ENCODE assay signal across 10 cellular contexts in the genomic region with DNA sequence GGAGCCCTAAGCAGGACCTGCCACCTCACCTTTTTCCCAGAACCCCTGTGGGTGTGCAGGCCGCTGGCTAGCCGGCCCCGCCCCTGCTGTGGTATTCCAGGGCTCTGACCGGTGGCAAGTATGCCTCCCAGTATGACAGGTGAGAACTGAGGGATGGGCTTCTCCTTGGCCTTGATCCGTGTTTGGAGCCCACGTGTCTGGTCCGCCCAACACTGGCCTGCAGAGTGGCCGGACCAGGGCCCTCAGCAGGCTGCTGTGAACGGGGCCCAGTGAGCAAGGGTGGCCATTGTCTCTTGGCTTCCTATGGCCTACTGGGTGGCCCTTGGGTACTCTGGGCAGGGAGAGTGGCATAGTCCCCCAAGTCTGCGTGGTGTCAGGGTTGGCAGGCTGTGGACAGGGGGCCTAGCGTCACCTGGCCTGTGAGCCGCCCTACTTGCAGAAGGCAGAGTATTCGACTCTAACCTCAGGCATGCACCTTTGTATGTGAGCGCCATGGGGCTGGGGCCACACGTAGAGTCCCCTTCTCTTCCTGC. TPM values are rescaled to one million over a fixed set of nuclear protein-coding genes. Genes with fewer than 3 reads are reported as not detected.
DNase-seq lines count a peak whose midpoint lies in the region; ATAC-seq and TF ChIP-seq lines count a peak whose summit lies in the region.
"Had no signal": no experiment of that assay in that cellular context is flagged by ENCODE, and none has a peak within 500 bp of the region (broad histone marks: within the 10 kb centered on the region; RNA-seq: fewer than 3 reads in every experiment).

No MANE protein-coding gene starts in this region.

- no peak for TF ChIP-seq CTCF in thoracic aorta (IDR thresholded peaks at IDR 0.05)

- H3K27me3 Mint-ChIP-seq in activated T-helper 17 cell treated with anti-CD3 and anti-CD28 coated beads, Interleukin-2, amount 50 U/mL, for 72 hours: no peaks in the 10 kb centered on the region

- H3K4me3 Mint-ChIP-seq in activated T-helper 17 cell treated with anti-CD3 and anti-CD28 coated beads, Interleukin-2, amount 50 U/mL, for 72 hours: peak overlapping the region; percentile 77

- no peak for ATAC-seq in activated T-helper 17 cell treated with anti-CD3 and anti-CD28 coated beads, Interleukin-2, amount 50 U/mL, for 72 hours (replicated peaks)
- ATAC-seq in left lobe of liver: no peak
- no peak for ATAC-seq in thoracic aorta (ENCODE audit: insufficient number of reproducible peaks, low FRiP score, low read depth)
- no peak for ATAC-seq in HG02885 (IDR thresholded peaks at IDR 0.05; ENCODE audit: poor library complexity, unreplicated experiment)
- ATAC-seq in GM21786 (IDR thresholded peaks at IDR 0.05; ENCODE audit: unreplicated experiment): no peak

- H3K9me3 ChIP-seq in thoracic aorta: no peaks in the 10 kb centered on the region

- H3K4me1 ChIP-seq in thoracic aorta (ENCODE audit: control insufficient read depth in 1 of 2, low read depth in 2 of 2): peaks cover 26 to 51% of the 10 kb centered on the region in 2 donors

- peak overlapping the region; percentile 89 for H3K4me3 ChIP-seq in thoracic aorta

- no peaks in the 10 kb centered on the region for H3K27me3 ChIP-seq in thoracic aorta (replicated peaks; ENCODE audit: insufficient read depth)

- H3K27ac Mint-ChIP-seq in activated T-helper 17 cell treated with anti-CD3 and anti-CD28 coated beads, Interleukin-2, amount 50 U/mL, for 72 hours: peak overlapping the region; percentile 69

- H3K4me1 Mint-ChIP-seq in activated T-helper 17 cell treated with anti-CD3 and anti-CD28 coated beads, Interleukin-2, amount 50 U/mL, for 72 hours: peaks cover 6% of the 10 kb centered on the region

- peaks cover 1% of the 10 kb centered on the region for H3K36me3 ChIP-seq in thoracic aorta

- no peaks in the 10 kb centered on the region for H3K9me3 Mint-ChIP-seq in activated T-helper 17 cell treated with anti-CD3 and anti-CD28 coated beads, Interleukin-2, amount 50 U/mL, for 72 hours

- no peak overlapping the region for H3K27ac ChIP-seq in thoracic aorta

- H3K36me3 Mint-ChIP-seq in activated T-helper 17 cell treated with anti-CD3 and anti-CD28 coated beads, Interleukin-2, amount 50 U/mL, for 72 hours (ENCODE audit: low read depth): peaks cover 18% of the 10 kb centered on the region

- peak; percentile 21 for DNase-seq in activated T-cell treated with anti-CD3 and anti-CD28 coated beads, Interleukin-2, amount 50 U/mL, for 1 hour
- DNase-seq in activated T-cell treated with anti-CD3 and anti-CD28 coated beads for 4 hours: no peak
- peak; percentile 45 for DNase-seq in left lobe of liver (ENCODE audit: low spot score)
- DNase-seq in thoracic aorta (ENCODE audit: low spot score): no peak
- DNase-seq in midbrain (lab: John Stamatoyannopoulos, UW): no peak
- DNase-seq: NCI-H1092; stimulated activated CD4-positive, alpha-beta T cell treated with anti-CD3 and anti-CD28 coated beads, Interleukin-4, amount 100 ng/mL, for 24 hours had no signal

RNA-seq across cellular contexts. Expression of gene RNPEPL1, which starts 1.8 kb away (rescaled TPM):
- 10 to 100 TPM; 27.2 to 52.7 TPM for total RNA-seq in activated T-helper 17 cell treated with anti-CD3 and anti-CD28 coated beads, Interleukin-2, amount 50 U/mL, for 72 hours
- total RNA-seq in left lobe of liver: 40.6 TPM
- 100 to 1,000 TPM in 1 of 2 donors, 10 to 100 TPM in 1; 71.1 to 101 TPM for total RNA-seq in thoracic aorta

RNA-seq across cellular contexts. Expression of gene DUSP28, which starts 9.9 kb away (rescaled TPM):
- 1 to 10 TPM; 3.6 to 8.3 TPM for total RNA-seq in activated T-helper 17 cell treated with anti-CD3 and anti-CD28 coated beads, Interleukin-2, amount 50 U/mL, for 72 hours
- total RNA-seq in left lobe of liver: 2.0 TPM
- 10 to 100 TPM in 1 of 2 donors, 1 to 10 TPM in 1; 5.8 to 14.3 TPM for total RNA-seq in thoracic aorta

RNA-seq across cellular contexts. Expression of gene ANKMY1, which starts 12.3 kb away (rescaled TPM):
- total RNA-seq in activated T-helper 17 cell treated with anti-CD3 and anti-CD28 coated beads, Interleukin-2, amount 50 U/mL, for 72 hours: 10 to 100 TPM; 14.5 to 28.8 TPM
- total RNA-seq in left lobe of liver (13.1 TPM), thoracic aorta (10 to 100 TPM; 20.0 to 44.8 TPM)

RNA-seq across cellular contexts. Expression of gene CAPN10, which starts 16.5 kb away (rescaled TPM):
- 10 to 100 TPM; 28.6 to 42.3 TPM for total RNA-seq in activated T-helper 17 cell treated with anti-CD3 and anti-CD28 coated beads, Interleukin-2, amount 50 U/mL, for 72 hours
- total RNA-seq in left lobe of liver: 13.7 TPM
- total RNA-seq in thoracic aorta: 10 to 100 TPM; 33.3 to 38.2 TPM

RNA-seq across cellular contexts. Expression of gene GPR35, which starts 55.2 kb away (rescaled TPM):
- total RNA-seq in activated T-helper 17 cell treated with anti-CD3 and anti-CD28 coated beads, Interleukin-2, amount 50 U/mL, for 72 hours: 1 to 10 TPM; 2.0 to 4.4 TPM
- total RNA-seq in left lobe of liver (0.53 TPM), thoracic aorta (1 to 10 TPM; 3.4 to 5.8 TPM)

Comparison
In these comparisons a context has a peak if more than half of its experiments do, and no peak if none do; other contexts are left out.
1. DNase-seq: peak in activated T-cell treated with anti-CD3 and anti-CD28 coated beads, Interleukin-2, amount 50 U/mL, for 1 hour (single experiment) and left lobe of liver (single experiment); none in activated T-cell treated with anti-CD3 and anti-CD28 coated beads for 4 hours (single experiment), thoracic aorta (single experiment) and midbrain (single experiment).